In genomic region chr12:57049890-57050289, GRCh38 we compare ENCODE assay signal across 16 cellular contexts. TPM values are rescaled to one million over a fixed set of nuclear protein-coding genes. Genes with fewer than 3 reads are reported as not detected.
DNase-seq lines count a peak whose midpoint lies in the region; FAIRE-seq and TF ChIP-seq lines count a peak whose summit lies in the region.
"Had no signal": no experiment of that assay in that cellular context is flagged by ENCODE, and none has a peak within 500 bp of the region (broad histone marks: within the 10 kb centered on the region; RNA-seq: fewer than 3 reads in every experiment).

MYO1A (minus strand) TSS chr12:57050129; CDS start chr12:57048323, 1,806 bp downstream.

- H3K27me3 ChIP-seq in duodenal mucosa (ENCODE audit: control insufficient read depth in 1 of 2, insufficient read depth in 2 of 2, low read length in 2 of 2) = no peaks in the 10 kb centered on the region
- no peaks in the 10 kb centered on the region for H3K27me3 ChIP-seq in muscle layer of duodenum (ENCODE audit: low read depth, low read length)

- H3K27ac Mint-ChIP-seq in Calu3 (ENCODE audit: unreplicated experiment) = no peak within 1 kb of the TSS

- no peaks in the 10 kb centered on the region for H3K9me3 Mint-ChIP-seq in Calu3 (ENCODE audit: low read depth, unreplicated experiment)
- H3K9me3 Mint-ChIP-seq: CD4-positive, alpha-beta memory T cell had no signal

- peaks cover 4% of the 10 kb centered on the region for H3K36me3 Mint-ChIP-seq in Calu3 (ENCODE audit: insufficient read depth, unreplicated experiment)
- H3K36me3 Mint-ChIP-seq: CD4-positive, alpha-beta memory T cell had no signal

- H3K36me3 ChIP-seq in duodenal mucosa (ENCODE audit: control insufficient read depth in 1 of 2, insufficient read depth in 2 of 2, low read length in 2 of 2) = peaks cover 16 to 28% of the 10 kb centered on the region in 2 donors
- no peaks in the 10 kb centered on the region for H3K36me3 ChIP-seq in muscle layer of duodenum (ENCODE audit: control insufficient read depth in 1 of 2, insufficient read depth in 2 of 2, low read length in 2 of 2)
- no peaks in the 10 kb centered on the region for H3K36me3 ChIP-seq in kidney (ENCODE audit: control insufficient read depth in 1 of 2, insufficient read depth in 2 of 2, low read length in 2 of 2)

- no peak within 1 kb of the TSS for H3K4me3 Mint-ChIP-seq in Calu3 (ENCODE audit: low read depth, unreplicated experiment)
- H3K4me3 Mint-ChIP-seq: CD4-positive, alpha-beta memory T cell; neural crest cell had no signal

- peaks cover 28% of the 10 kb centered on the region for H3K27me3 Mint-ChIP-seq in Calu3 (ENCODE audit: unreplicated experiment)
- H3K27me3 Mint-ChIP-seq: CD4-positive, alpha-beta memory T cell had no signal

- peaks cover 24 to 32% of the 10 kb centered on the region in 2 donors for H3K4me1 ChIP-seq in duodenal mucosa (ENCODE audit: control insufficient read depth in 1 of 2, insufficient read depth in 2 of 2, low read length in 2 of 2)
- H3K4me1 ChIP-seq in muscle layer of duodenum (ENCODE audit: control insufficient read depth in 1 of 2, insufficient read depth in 2 of 2, low read length in 2 of 2) = no peaks in the 10 kb centered on the region
- no peaks in the 10 kb centered on the region for H3K4me1 ChIP-seq in kidney (ENCODE audit: control insufficient read depth in 1 of 2, insufficient read depth in 1 of 2, low read depth in 1 of 2, low read length in 2 of 2)

- peaks cover 16% of the 10 kb centered on the region for H3K4me1 Mint-ChIP-seq in Calu3 (ENCODE audit: low read depth, unreplicated experiment)
- H3K4me1 Mint-ChIP-seq: neural crest cell had no signal

- H3K4me3 ChIP-seq in NB4 (ENCODE audit: low read depth, low read length) = no peak within 1 kb of the TSS
- H3K4me3 ChIP-seq in duodenal mucosa (ENCODE audit: low read depth in 1 of 2, low read length in 2 of 2) = peak within 1 kb of the TSS; percentile 88 to 93
- peak within 1 kb of the TSS in 1 of 2 donors; percentile 40 for H3K4me3 ChIP-seq in muscle layer of duodenum (ENCODE audit: low read depth in 1 of 2, low read length in 2 of 2)
- H3K4me3 ChIP-seq in kidney (ENCODE audit: low read length in 2 of 2) = no peak within 1 kb of the TSS

- POLR2A ChIA-PET in HEK293T (lab: Yijun Ruan, JAX) = interaction anchor here (1.6 kb wide), 1 partner anchor 12 kb away, joined by 3 read pairs; no protein-coding TSS in a partner anchor

- intact Hi-C loops in Calu3 (cut with micrococcal nuclease; ENCODE audit: unreplicated experiment) = no loop called here
- intact Hi-C loops in kidney (cut with DNase I) = no loop called here

- CTCF ChIA-PET in Calu3 (lab: Charles Lee) (interaction anchor here (0.8 kb wide), 1 partner anchor 15 kb away, joined by 3 read pairs; no protein-coding TSS in a partner anchor), HEK293T (lab: Yijun Ruan, JAX) (no interaction called here)

- H3K9me3 ChIP-seq in duodenal mucosa (ENCODE audit: control insufficient read depth in 1 of 2, low read length in 2 of 2) = no peaks in the 10 kb centered on the region
- no peaks in the 10 kb centered on the region for H3K9me3 ChIP-seq in muscle layer of duodenum (ENCODE audit: control insufficient read depth in 1 of 2, low read length in 2 of 2)
- H3K9me3 ChIP-seq in kidney (ENCODE audit: control insufficient read depth in 1 of 2, low read length in 2 of 2) = no peaks in the 10 kb centered on the region

- FAIRE-seq in kidney (lab: Jason Lieb, UNC) = no peak
- FAIRE-seq in GM19239 (lab: Jason Lieb, UNC) = no peak

- DNase-seq in Calu3 (peak; percentile 19), NB4 (ENCODE audit: low read depth) (peak; percentile 32), kidney (no peak), HEK293T (ENCODE audit: extremely low spot score) (no peak), GM19239 (ENCODE audit: insufficient read length, low spot score) (no peak)
- DNase-seq in stimulated activated CD4-positive, alpha-beta T cell treated with anti-CD3 and anti-CD28 coated beads, Interleukin-2, amount 100 ng/mL, for 24 hours = no peak
- DNase-seq: activated T-cell treated with anti-CD3 and anti-CD28 coated beads, Interleukin-2, amount 50 U/mL, for 48 hours; CD4-positive, alpha-beta memory T cell; erythroblast; GOT3; NCI-H2227 treated with DMSO at 0.1 percent for 48 hours; SIG-M5 had no signal

- BruUV-seq in Calu3 (replicated peaks; lab: Mats Ljungman, UMichigan) = no TSS peak

- H3K9ac ChIP-seq in duodenal mucosa (ENCODE audit: low read depth in 1 of 2, low read length in 2 of 2) = peak within 1 kb of the TSS; percentile 73 to 74
- H3K9ac ChIP-seq in kidney (ENCODE audit: low read length in 2 of 2) = no peak within 1 kb of the TSS
- H3K9ac ChIP-seq: KMS-11 had no signal

- no peak for TF ChIP-seq CTCF in Calu3 (IDR thresholded peaks at IDR 0.05; ENCODE audit: unreplicated experiment)
- TF ChIP-seq CTCF in NB4 (IDR thresholded peaks at IDR 0.05; ENCODE audit: low read depth, low read length) = no peak
- TF ChIP-seq CTCF in kidney (IDR thresholded peaks at IDR 0.05; ENCODE audit: borderline replicate concordance, extremely low read depth, insufficient read depth) = no peak

- no peak for TF ChIP-seq POLR2A in NB4 (IDR thresholded peaks at IDR 0.05; ENCODE audit: extremely low read depth, insufficient read length)

- H3K27ac ChIP-seq in duodenal mucosa (ENCODE audit: low read depth, low read length) = peak within 1 kb of the TSS; percentile 28
- H3K27ac ChIP-seq in muscle layer of duodenum (ENCODE audit: low read length) = peak within 1 kb of the TSS; percentile 36
- no peak within 1 kb of the TSS for H3K27ac ChIP-seq in kidney (ENCODE audit: low read depth in 2 of 2, low read length in 2 of 2)
- H3K27ac ChIP-seq: KMS-11 had no signal

TF ChIP-seq in HEK293T, 16 proteins besides CTCF, POLR2A, EP300 and RAD21:
- no peak for TF ChIP-seq ARNT (IDR thresholded peaks at IDR 0.05)
- TF ChIP-seq ELF4 (IDR thresholded peaks at IDR 0.05) = no peak
- no peak for TF ChIP-seq TARDBP (IDR thresholded peaks at IDR 0.05)
- TF ChIP-seq LEF1 (IDR thresholded peaks at IDR 0.05; ENCODE audit: borderline replicate concordance) = no peak
- no peak for TF ChIP-seq CTBP1 (IDR thresholded peaks at IDR 0.05; ENCODE audit: borderline replicate concordance)
- TF ChIP-seq FOXK2 (IDR thresholded peaks at IDR 0.05) = no peak

RNA-seq across cellular contexts. Expression of gene MYO1A, which starts in this region (rescaled TPM):
- 0.31 and 1.5 TPM in 2 replicates for total RNA-seq in Calu3 (2022)
- total RNA-seq in kidney = 0.25 TPM
- 0.77 TPM for polyA plus RNA-seq in kidney (ENCODE audit: insufficient read depth, low read depth, low replicate concordance)
- polyA plus RNA-seq: CD4-positive, alpha-beta memory T cell had no signal

Comparison
In these comparisons a context has a peak if more than half of its experiments do, and no peak if none do; other contexts are left out.
1. DNase-seq: peak in Calu3 (single experiment) and NB4 (single experiment); none in kidney (single experiment), HEK293T (single experiment), stimulated activated CD4-positive, alpha-beta T cell treated with anti-CD3 and anti-CD28 coated beads, Interleukin-2, amount 100 ng/mL, for 24 hours (0 of 2) and GM19239 (single experiment).
2. H3K4me3 ChIP-seq: peak in duodenal mucosa (2 of 2); none in NB4 (single experiment) and kidney (0 of 2).
3. H3K27ac ChIP-seq: peak in duodenal mucosa (single experiment) and muscle layer of duodenum (single experiment); none in kidney (0 of 2).
4. H3K9ac ChIP-seq: peak in duodenal mucosa (2 of 2); none in kidney (0 of 2).